ENCODE assay signal across 9 cellular contexts in genomic region chr20:1503564-1504227, GRCh38. TPM values are rescaled to one million over a fixed set of nuclear protein-coding genes. Genes with fewer than 3 reads are reported as not detected.
A peak's percentile ranks its signal among the peaks of the same experiment; 100 is the strongest.
DNase-seq lines count a peak whose midpoint lies in the region; ATAC-seq, FAIRE-seq and TF ChIP-seq lines count a peak whose summit lies in the region.
"Had no signal": no experiment of that assay in that cellular context is flagged by ENCODE, and none has a peak within 500 bp of the region (broad histone marks: within the 10 kb centered on the region; RNA-seq: fewer than 3 reads in every experiment).

No MANE protein-coding gene starts in this region.

- H3K9me3 ChIP-seq in BE2C (no peaks in the 10 kb centered on the region), kidney (ENCODE audit: control insufficient read depth in 1 of 2, low read length in 2 of 2) (no peaks in the 10 kb centered on the region)

- H3K9me3 Mint-ChIP-seq in WTC11 = peaks cover 16% of the 10 kb centered on the region
- H3K9me3 Mint-ChIP-seq: IgD-negative memory B cell had no signal

- CTCF ChIA-PET in WTC11 (lab: Charles Lee) = interaction anchor here (0.5 to 3.2 kb wide), 69 partner anchors 8 to 497 kb away, joined by 3 to 38 read pairs (median 4); partner anchors contain the start of genes NSFL1C, SDCBP2, SIRPB2 and SNPH

- no peak overlapping the region for H3K27ac ChIP-seq in kidney (ENCODE audit: low read depth in 2 of 2, low read length in 2 of 2)

- peaks cover 33% of the 10 kb centered on the region for H3K27me3 Mint-ChIP-seq in WTC11 (ENCODE audit: low read depth)

- no peak overlapping the region for H3K4me3 Mint-ChIP-seq in WTC11

- peaks cover 8% of the 10 kb centered on the region for H3K36me3 Mint-ChIP-seq in WTC11

- H3K4me3 ChIP-seq in BE2C (ENCODE audit: low read depth, low read length) = no peak overlapping the region
- no peak overlapping the region for H3K4me3 ChIP-seq in cardiac fibroblast (replicated peaks in 1 of 2; ENCODE audit: low read depth in 2 of 2, low read length in 2 of 2)
- no peak overlapping the region for H3K4me3 ChIP-seq in kidney (ENCODE audit: low read length in 2 of 2)

- DNase-seq in BE2C (peak; percentile 60), GM19239 (ENCODE audit: insufficient read length, low spot score) (peak; percentile 69), NCI-H226 (peak; percentile 73), WTC11 (ENCODE audit: low spot score) (peak; percentile 81), cardiac fibroblast (ENCODE audit: low read depth in 2 of 2) (peak; percentile 91 to 96), kidney (peak; percentile 79)
- DNase-seq in stimulated activated CD4-positive, alpha-beta T cell treated with anti-CD3 and anti-CD28 coated beads, Interleukin-4, amount 100 ng/mL, for 1 hour = peak; percentile 72

- no peaks in the 10 kb centered on the region for H3K36me3 ChIP-seq in BE2C
- no peaks in the 10 kb centered on the region for H3K36me3 ChIP-seq in kidney (ENCODE audit: control insufficient read depth in 1 of 2, insufficient read depth in 2 of 2, low read length in 2 of 2)

- no peak overlapping the region for H3K9ac ChIP-seq in kidney (ENCODE audit: low read length in 2 of 2)

- H3K4me1 Mint-ChIP-seq in WTC11 = peaks cover 18% of the 10 kb centered on the region

- intact Hi-C loops in kidney (cut with DNase I) = no loop called here

- peak; percentile 96 for ATAC-seq in HG03342 (IDR thresholded peaks at IDR 0.05; ENCODE audit: unreplicated experiment)
- peak; percentile 92 for ATAC-seq in WTC11

- FAIRE-seq in GM19239 (lab: Jason Lieb, UNC) (peak; percentile 99), kidney (lab: Jason Lieb, UNC) (peak; percentile 88)

- H3K27ac Mint-ChIP-seq in WTC11 = no peak overlapping the region

- POLR2A ChIA-PET in WTC11 (lab: Charles Lee) = no interaction called here

- H3K4me1 ChIP-seq in BE2C (no peaks in the 10 kb centered on the region), kidney (ENCODE audit: control insufficient read depth in 1 of 2, insufficient read depth in 1 of 2, low read depth in 1 of 2, low read length in 2 of 2) (no peaks in the 10 kb centered on the region)

- TF ChIP-seq CTCF in BE2C (IDR thresholded peaks at IDR 0.05; ENCODE audit: low read depth, low read length) = peak; percentile 92
- TF ChIP-seq CTCF in WTC11 (IDR thresholded peaks at IDR 0.05) = peak; percentile 53
- peak; percentile 100 for TF ChIP-seq CTCF in cardiac fibroblast (IDR thresholded peaks at IDR 0.05; ENCODE audit: low read depth, low read length)
- TF ChIP-seq CTCF in kidney (IDR thresholded peaks at IDR 0.05; ENCODE audit: borderline replicate concordance, extremely low read depth, insufficient read depth) = peak; percentile 96

- H3K27me3 ChIP-seq in BE2C = no peaks in the 10 kb centered on the region

TF ChIP-seq in WTC11, 78 proteins besides CTCF, POLR2A, EP300 and RAD21:
- TF ChIP-seq ZNF219 (CRISPR knock-in tag; IDR thresholded peaks at IDR 0.05; ENCODE audit: borderline replicate concordance) (no peak), ZNF532 (CRISPR knock-in tag; IDR thresholded peaks at IDR 0.05; ENCODE audit: borderline replicate concordance) (no peak), ZNF671 (CRISPR knock-in tag; IDR thresholded peaks at IDR 0.05) (no peak)

RNA-seq across cellular contexts. Expression of gene SIRPB2, which starts 12.5 kb away (rescaled TPM):
- not detected for polyA plus RNA-seq in BE2C (2012; ENCODE audit: insufficient read depth, insufficient read length, low read depth)
- total RNA-seq in WTC11 (2021) (not detected in 3 replicates), kidney (8.2 TPM)
- polyA plus RNA-seq in kidney (ENCODE audit: insufficient read depth, low read depth, low replicate concordance) = 0.86 TPM

RNA-seq across cellular contexts. Expression of gene NSFL1C, which starts 37.0 kb away (rescaled TPM):
- 75.5 TPM for polyA plus RNA-seq in BE2C (2012; ENCODE audit: insufficient read depth, insufficient read length, low read depth)
- total RNA-seq in WTC11 (2021) (76.7 to 85.5 TPM (median 83.2 TPM) in 3 replicates), kidney (78.2 TPM)
- polyA plus RNA-seq in kidney (ENCODE audit: insufficient read depth, low read depth, low replicate concordance) = 76.1 TPM

RNA-seq across cellular contexts. Expression of gene SIRPD, which starts 53.8 kb away (rescaled TPM):
- polyA plus RNA-seq in BE2C (2012; ENCODE audit: insufficient read depth, insufficient read length, low read depth) = not detected
- total RNA-seq in WTC11 (2021) = not detected in 3 replicates
- total RNA-seq in kidney = 0.35 TPM
- not detected for polyA plus RNA-seq in kidney (ENCODE audit: insufficient read depth, low read depth, low replicate concordance)
- polyA plus RNA-seq: IgD-negative memory B cell had no signal
